In the genomic region with DNA sequence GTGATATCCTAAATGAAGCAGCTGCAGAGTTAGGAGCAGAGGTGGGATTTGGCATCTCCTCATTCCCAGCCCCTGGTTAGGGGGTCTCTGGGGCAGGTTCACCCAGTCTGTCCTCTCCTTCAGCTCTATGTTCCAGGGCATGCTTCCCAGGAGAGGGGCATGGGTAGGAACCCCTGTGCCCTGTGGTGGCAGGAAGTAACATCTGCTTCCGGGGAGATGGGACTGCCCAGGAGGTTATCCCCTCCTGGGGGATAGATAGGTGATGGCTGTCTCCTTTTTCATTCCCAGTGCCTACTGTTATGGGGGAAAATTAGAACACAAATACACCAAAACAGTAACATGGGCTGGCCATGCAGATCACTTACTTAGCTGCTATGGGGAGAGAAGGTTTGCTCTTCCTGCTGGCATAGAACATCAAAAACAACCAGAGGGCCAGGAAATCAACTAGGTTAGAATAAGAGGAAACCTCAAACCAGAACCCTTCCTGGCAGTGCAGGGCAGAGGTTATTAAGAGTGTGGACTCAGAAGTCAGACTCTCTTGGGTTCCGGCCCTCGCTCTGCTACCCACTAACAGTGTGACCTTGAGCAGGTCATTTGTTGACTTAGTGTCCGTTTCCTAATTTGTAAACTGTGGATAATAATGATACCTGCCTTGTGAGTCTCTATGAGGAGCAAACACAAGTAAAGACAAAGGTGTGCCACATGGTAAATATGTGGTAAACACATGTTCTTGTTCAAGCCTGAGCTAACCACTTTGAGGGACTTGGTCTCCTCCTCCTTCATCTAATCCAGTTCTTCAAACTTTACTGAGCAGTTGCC, we compare ENCODE assay signal across 13 cellular contexts.
DNase-seq lines count a peak whose midpoint lies in the region; ATAC-seq, FAIRE-seq and TF ChIP-seq lines count a peak whose summit lies in the region.
"Had no signal": no experiment of that assay in that cellular context is flagged by ENCODE, and none has a peak within 500 bp of the region (broad histone marks: within the 10 kb centered on the region; RNA-seq: fewer than 3 reads in every experiment).

No MANE protein-coding gene starts in this region.

- H3K36me3 Mint-ChIP-seq in activated CD4-positive, alpha-beta T cell treated with anti-CD3 and anti-CD28 coated beads, Interleukin-2, amount 10 ng/mL, durations not matched to agents 24 days and 14 days (ENCODE audit: low read depth), result peaks cover 8% of the 10 kb centered on the region

- no peak for TF ChIP-seq POLR2A in GM12878 (IDR thresholded peaks at IDR 0.05; ENCODE audit: low read depth, low read length)

- H3K27me3 ChIP-seq in GM12878 (replicated peaks in 1 of 2; ENCODE audit: control insufficient read depth in 2 of 2, insufficient read depth in 2 of 2, low read length in 1 of 2) (no peaks in the 10 kb centered on the region), small intestine (ENCODE audit: control insufficient read depth in 2 of 2, insufficient read depth in 2 of 2, low read length in 2 of 2) (no peaks in the 10 kb centered on the region)
- H3K27me3 ChIP-seq: suprapubic skin had no signal

- WGBS in GM12878 (ENCODE audit: insufficient coverage, insufficient replicate concordance, low lambda C conversion rate, missing lambda C conversion rate), result 4% methylated on average over 4 of the region's 4 CpGs
- WGBS in small intestine, 3 donors, result 61 to 69% (median 67%) methylated on average over 4 of the region's 4 CpGs

- no peak overlapping the region for H3K4me2 ChIP-seq in GM12878 (ENCODE audit: control insufficient read depth, insufficient read depth)

- no peaks in the 10 kb centered on the region for H4K20me1 ChIP-seq in GM12878 (ENCODE audit: control insufficient read depth, insufficient read depth)

- no peak for TF ChIP-seq EP300 in GM12878 (IDR thresholded peaks at IDR 0.05; ENCODE audit: borderline replicate concordance in 1 of 2, control insufficient read depth in 1 of 2, low read depth in 2 of 2, low read length in 2 of 2)

- SMC1A ChIA-PET in GM12878 (lab: Charles Lee; ENCODE audit: uncharacterized antibody, unreplicated experiment), result interaction anchor here (0.9 to 1.6 kb wide), 6 partner anchors 8 to 789 kb away, joined by 3 to 5 read pairs (median 4); no protein-coding TSS in a partner anchor

- H3K9ac ChIP-seq in GM12878 (ENCODE audit: control insufficient read depth, insufficient read depth, low read length), result no peak overlapping the region

- H3K4me3 ChIP-seq in GM12878, result no peak overlapping the region
- no peak overlapping the region for H3K4me3 ChIP-seq in small intestine (ENCODE audit: low read depth in 1 of 2, low read length in 2 of 2)
- H3K4me3 ChIP-seq: suprapubic skin had no signal

- no peaks in the 10 kb centered on the region for H3K27me3 Mint-ChIP-seq in activated CD4-positive, alpha-beta T cell treated with anti-CD3 and anti-CD28 coated beads, Interleukin-2, amount 10 ng/mL, durations not matched to agents 24 days and 14 days

- POLR2A ChIA-PET in GM12878 (lab: Charles Lee), result no interaction called here

- TF ChIP-seq RAD21 in GM12878 (IDR thresholded peaks at IDR 0.05; ENCODE audit: insufficient read depth, low read depth, low read length), result no peak

- H3K9me3 ChIP-seq in GM12878 (replicated peaks; ENCODE audit: control insufficient read depth, insufficient read depth, low read length) (no peaks in the 10 kb centered on the region), small intestine (ENCODE audit: control insufficient read depth, low read depth) (no peaks in the 10 kb centered on the region)
- H3K9me3 ChIP-seq: neutrophil, suprapubic skin had no signal

- H3K79me2 ChIP-seq in GM12878 (ENCODE audit: control insufficient read depth, insufficient read depth, low read length), result no peaks in the 10 kb centered on the region

- H3K4me3 Mint-ChIP-seq in activated CD4-positive, alpha-beta T cell treated with anti-CD3 and anti-CD28 coated beads, Interleukin-2, amount 10 ng/mL, durations not matched to agents 24 days and 14 days, result peak overlapping the region; percentile 57

- no peak for TF ChIP-seq CTCF in GM12878 (IDR thresholded peaks at IDR 0.05 in 2 of 3, conservative IDR thresholded peaks at IDR 0.05 in 1 of 3; ENCODE audit: control insufficient read depth in 2 of 3, extremely low read depth in 1 of 3, insufficient read depth in 1 of 3, low read depth in 3 of 3, low read length in 3 of 3)

- H3K27ac Mint-ChIP-seq in activated CD4-positive, alpha-beta T cell treated with anti-CD3 and anti-CD28 coated beads, Interleukin-2, amount 10 ng/mL, durations not matched to agents 24 days and 14 days, result peak overlapping the region; percentile 81

- in situ Hi-C loops in KBM-7 (cut with MboI; ENCODE audit: low pct_unique_long_range_greater_than_20kb, low sequenced_read_pairs) (no loop called here), GM12878 (cut with MboI) (no loop called here)

- peak; percentile 86 for DNase-seq in activated CD4-positive, alpha-beta T cell treated with anti-CD3 and anti-CD28 coated beads, Interleukin-2, amount 10 ng/mL, durations not matched to agents 24 days and 14 days
- DNase-seq in activated CD4-positive, alpha-beta T cell treated with anti-CD3 and anti-CD28 coated beads, Interleukin-2, amount 50 U/mL, for 1 hour, result no peak
- DNase-seq in KBM-7, result peak; percentile 45
- no peak for DNase-seq in GM12878 (ENCODE audit: low read depth, low spot score)
- peak; percentile 55 for DNase-seq in small intestine
- no peak for DNase-seq in NCI-H446 treated with DMSO at 0.1 percent for 48 hours (lab: John Stamatoyannopoulos, UW)
- DNase-seq in SW480 (ENCODE audit: low spot score), result no peak
- no peak for DNase-seq in hippocampal formation (lab: John Stamatoyannopoulos, UW)
- DNase-seq: NCI-H1694; stimulated activated CD4-positive, alpha-beta T cell treated with anti-CD3 and anti-CD28 coated beads, Interleukin-2, amount 100 ng/mL, for 24 hours; WERI-Rb-1 had no signal

- no peak overlapping the region for H3K27ac ChIP-seq in GM12878 (ENCODE audit: control insufficient read depth, insufficient read depth)
- H3K27ac ChIP-seq in small intestine (ENCODE audit: low read depth in 1 of 2, low read length in 1 of 2), result peak overlapping the region; percentile 45 to 72
- H3K27ac ChIP-seq: neutrophil, suprapubic skin, WERI-Rb-1 had no signal

- peak overlapping the region; percentile 5 for H2AFZ ChIP-seq in GM12878 (ENCODE audit: control insufficient read depth, low read depth, low read length)

- intact Hi-C loops in activated CD4-positive, alpha-beta T cell treated with anti-CD3 and anti-CD28 coated beads, Interleukin-2, amount 10 ng/mL, durations not matched to agents 24 days and 14 days (cut with micrococcal nuclease), result loop anchor here (5.0 to 10.0 kb wide), 2 partner anchors 66 to 87 kb away; no protein-coding TSS in a partner anchor
- intact Hi-C loops in GM12878 (cut with micrococcal nuclease; ENCODE audit: unreplicated experiment), result no loop called here

- H3K4me1 ChIP-seq in GM12878 (ENCODE audit: control insufficient read depth, insufficient read depth, low read length) (no peaks in the 10 kb centered on the region), small intestine (ENCODE audit: control insufficient read depth in 2 of 2, insufficient read depth in 1 of 2, low read depth in 1 of 2, low read length in 1 of 2) (no peaks in the 10 kb centered on the region)

- H3K9me3 Mint-ChIP-seq in activated CD4-positive, alpha-beta T cell treated with anti-CD3 and anti-CD28 coated beads, Interleukin-2, amount 10 ng/mL, durations not matched to agents 24 days and 14 days, result peaks cover 5% of the 10 kb centered on the region

- no peak for FAIRE-seq in GM12878 (lab: Jason Lieb, UNC)
- no peak for FAIRE-seq in small intestine (lab: Jason Lieb, UNC)

- peaks cover 59% of the 10 kb centered on the region for H3K4me1 Mint-ChIP-seq in activated CD4-positive, alpha-beta T cell treated with anti-CD3 and anti-CD28 coated beads, Interleukin-2, amount 10 ng/mL, durations not matched to agents 24 days and 14 days

- ATAC-seq in GM12878, result no peak

- RAD21 ChIA-PET in GM12878 (lab: Charles Lee; ENCODE audit: unreplicated experiment), result interaction anchor here (1.6 kb wide), 1 partner anchor 79 kb away, joined by 3 read pairs; no protein-coding TSS in a partner anchor

- BruUV-seq in GM12878 (replicated peaks; lab: Mats Ljungman, UMichigan), result no TSS peak

- no peaks in the 10 kb centered on the region for H3K36me3 ChIP-seq in GM12878 (ENCODE audit: control insufficient read depth in 2 of 2, insufficient read depth in 2 of 2, low read length in 1 of 2)
- no peaks in the 10 kb centered on the region for H3K36me3 ChIP-seq in small intestine (ENCODE audit: control insufficient read depth in 2 of 2, insufficient read depth in 2 of 2, low read length in 2 of 2)
- H3K36me3 ChIP-seq: neutrophil, suprapubic skin, WERI-Rb-1 had no signal

- CTCF ChIA-PET in GM12878 (lab: Yijun Ruan, JAX), result interaction anchor here (1.6 to 1.8 kb wide), 2 partner anchors 14 to 757 kb away, joined by 5 read pairs; no protein-coding TSS in a partner anchor

TF ChIP-seq in GM12878, 131 proteins besides CTCF, POLR2A, EP300 and RAD21 (continues in another document):
- TF ChIP-seq NFYA (IDR thresholded peaks at IDR 0.05; ENCODE audit: borderline replicate concordance, low read depth, low read length), result no peak
- no peak for TF ChIP-seq EZH2 (IDR thresholded peaks at IDR 0.05; ENCODE audit: borderline replicate concordance, control insufficient read depth, low read depth, low read length)
- TF ChIP-seq BACH1 (IDR thresholded peaks at IDR 0.05; ENCODE audit: borderline replicate concordance), result no peak
- no peak for TF ChIP-seq NRF1 (conservative IDR thresholded peaks at IDR 0.05; ENCODE audit: low read depth, low read length)
- TF ChIP-seq CEBPB (IDR thresholded peaks at IDR 0.05; ENCODE audit: borderline replicate concordance in 1 of 2, low read depth in 2 of 2, low read length in 2 of 2), result no peak
- no peak for TF ChIP-seq SUPT20H (IDR thresholded peaks at IDR 0.05; ENCODE audit: borderline replicate concordance, control insufficient read depth, low read depth, low read length)
- TF ChIP-seq, protein P1, sequence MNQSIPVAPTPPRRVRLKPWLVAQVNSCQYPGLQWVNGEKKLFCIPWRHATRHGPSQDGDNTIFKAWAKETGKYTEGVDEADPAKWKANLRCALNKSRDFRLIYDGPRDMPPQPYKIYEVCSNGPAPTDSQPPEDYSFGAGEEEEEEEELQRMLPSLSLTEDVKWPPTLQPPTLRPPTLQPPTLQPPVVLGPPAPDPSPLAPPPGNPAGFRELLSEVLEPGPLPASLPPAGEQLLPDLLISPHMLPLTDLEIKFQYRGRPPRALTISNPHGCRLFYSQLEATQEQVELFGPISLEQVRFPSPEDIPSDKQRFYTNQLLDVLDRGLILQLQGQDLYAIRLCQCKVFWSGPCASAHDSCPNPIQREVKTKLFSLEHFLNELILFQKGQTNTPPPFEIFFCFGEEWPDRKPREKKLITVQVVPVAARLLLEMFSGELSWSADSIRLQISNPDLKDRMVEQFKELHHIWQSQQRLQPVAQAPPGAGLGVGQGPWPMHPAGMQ (IDR thresholded peaks at IDR 0.05; ENCODE audit: borderline replicate concordance), result no peak
- TF ChIP-seq POLR2AphosphoS2 (IDR thresholded peaks at IDR 0.05; ENCODE audit: low read depth, low read length), result no peak
- TF ChIP-seq RAD51 (IDR thresholded peaks at IDR 0.05), result no peak
- no peak for TF ChIP-seq SMAD5 (IDR thresholded peaks at IDR 0.05; ENCODE audit: low read depth)

Comparison
In these comparisons a context has a peak if more than half of its experiments do, and no peak if none do; other contexts are left out.
1. DNase-seq: peak in activated CD4-positive, alpha-beta T cell treated with anti-CD3 and anti-CD28 coated beads, Interleukin-2, amount 10 ng/mL, durations not matched to agents 24 days and 14 days (single experiment), KBM-7 (single experiment) and small intestine (single experiment); none in activated CD4-positive, alpha-beta T cell treated with anti-CD3 and anti-CD28 coated beads, Interleukin-2, amount 50 U/mL, for 1 hour (single experiment), GM12878 (single experiment), NCI-H446 treated with DMSO at 0.1 percent for 48 hours (single experiment), SW480 (single experiment) and hippocampal formation (0 of 2).